28 cellular contexts compared by ENCODE assay signal in genomic region chr6:6293317-6293716, GRCh38. TPM values are rescaled to one million over a fixed set of nuclear protein-coding genes. Genes with fewer than 3 reads are reported as not detected.
"Had no signal": no experiment of that assay in that cellular context is flagged by ENCODE, and none has a peak within 500 bp of the region (broad histone marks: within the 10 kb centered on the region; RNA-seq: fewer than 3 reads in every experiment).

No MANE protein-coding gene starts in this region.

- H3K4me1 ChIP-seq: foreskin keratinocyte, heart left ventricle, spleen, transverse colon had no signal

- H3K27me3 ChIP-seq: foreskin keratinocyte, transverse colon had no signal

- ATAC-seq: activated CD8-positive, alpha-beta T cell treated with anti-CD3 and anti-CD28 coated beads for 36 hours; activated naive CD8-positive, alpha-beta T cell treated with anti-CD3 and anti-CD28 coated beads, Interleukin-2, amount 50 U/mL, for 24 hours; activated T-cell treated with anti-CD3 and anti-CD28 coated beads, Interleukin-2, amount 50 U/mL, for 4 hours; activated T-helper 17 cell treated with anti-CD3 and anti-CD28 coated beads, Interleukin-2, amount 50 U/mL, for 72 hours; esophagus mucosa; foreskin keratinocyte; left colon; mucosa of descending colon; natural killer cell treated with Interleukin-12 subunit alpha and Interleukin-12 subunit beta and Interleukin-15 and Interleukin-18, amount 100 ng/mL, for 72 hours; right cardiac atrium had no signal

- DNase-seq: activated B cell treated with CpG ODN at 0.5 μM for 24 hours; activated CD4-positive, alpha-beta T cell treated with anti-CD3 and anti-CD28 coated beads, Interleukin-2, amount 50 U/mL, for 1 hour; activated CD8-positive, alpha-beta T cell treated with anti-CD3 and anti-CD28 coated beads for 36 hours; activated gamma-delta T cell treated with Interleukin-2 at 50 U/mL for 16 hours; activated naive CD8-positive, alpha-beta T cell treated with anti-CD3 and anti-CD28 coated beads, Interleukin-2, amount 50 U/mL, for 24 hours; activated T-cell treated with anti-CD3 and anti-CD28 coated beads, Interleukin-2, amount 50 U/mL, for 4 hours; amygdala; caudate nucleus; cortex of kidney; foreskin keratinocyte; heart left ventricle; hypothalamus; immature natural killer cell; kidney; left colon; mesenchymal stem cell; mucosa of descending colon; right cardiac atrium; spleen; stimulated activated CD4-positive, alpha-beta T cell treated with anti-CD3 and anti-CD28 coated beads, Interleukin-2, amount 100 ng/mL, for 48 hours; stimulated activated naive CD4-positive, alpha-beta T cell treated with Interleukin-2 at 50 U/mL for 16 hours; T-helper 2 cell; transverse colon had no signal

- H3K36me3 ChIP-seq: heart left ventricle, spleen, transverse colon had no signal

- H3K9me3 ChIP-seq: heart left ventricle, mucosa of descending colon, spleen, transverse colon had no signal

- FAIRE-seq: kidney, urothelium cell line had no signal

- H3K27ac ChIP-seq: foreskin keratinocyte, heart left ventricle, spleen, transverse colon had no signal

- H3K4me3 ChIP-seq: heart left ventricle, mucosa of descending colon, spleen, transverse colon had no signal

RNA-seq across cellular contexts. Expression of gene F13A1, which starts 27.1 kb away (rescaled TPM):
- total RNA-seq: activated CD8-positive, alpha-beta T cell treated with anti-CD3 and anti-CD28 coated beads for 36 hours; foreskin keratinocyte; natural killer cell treated with Interleukin-12 subunit alpha and Interleukin-12 subunit beta and Interleukin-15 and Interleukin-18, amount 100 ng/mL, for 72 hours; pulmonary artery endothelial cell had no signal
- polyA plus RNA-seq: foreskin keratinocyte had no signal
